In the genomic region with DNA sequence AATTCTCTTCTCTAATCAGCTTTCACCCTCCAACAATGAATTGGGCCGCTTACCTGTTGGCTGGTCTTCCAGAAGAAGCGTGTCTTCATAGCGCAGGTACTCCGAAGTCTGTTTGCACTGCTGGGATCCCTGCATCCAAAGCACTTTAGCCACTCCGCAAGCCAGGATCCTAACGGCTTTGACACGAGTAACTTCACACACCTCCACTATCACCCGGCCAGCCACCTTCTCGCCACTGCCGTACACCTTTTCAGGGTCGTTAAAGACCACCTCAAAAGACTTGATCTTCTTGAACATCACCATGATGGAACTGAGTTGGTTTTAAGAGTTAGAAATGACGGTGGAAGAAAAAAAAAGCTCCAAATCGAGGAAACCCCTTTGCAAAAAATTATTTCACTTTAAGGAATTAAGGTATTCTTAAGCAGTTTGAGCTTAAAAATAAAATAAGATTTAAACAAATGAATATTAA, we compare ENCODE assay signal across 6 cellular contexts. TPM values are rescaled to one million over a fixed set of nuclear protein-coding genes. Genes with fewer than 3 reads are reported as not detected.
DNase-seq lines count a peak whose midpoint lies in the region; ATAC-seq and TF ChIP-seq lines count a peak whose summit lies in the region.

No MANE protein-coding gene starts in this region.

- peak overlapping the region; percentile 94 for H3K4me3 Mint-ChIP-seq in central memory CD8-positive, alpha-beta T cell
- H3K4me3 Mint-ChIP-seq in progenitor cell of endocrine pancreas (ENCODE audit: low read depth): peak overlapping the region; percentile 94

- no peak for ATAC-seq in central memory CD8-positive, alpha-beta T cell (replicated peaks; ENCODE audit: extremely low read depth, poor library complexity, severe bottlenecking)
- ATAC-seq in GM21390 (IDR thresholded peaks at IDR 0.05; ENCODE audit: unreplicated experiment) (no peak), GM19395 (IDR thresholded peaks at IDR 0.05; ENCODE audit: unreplicated experiment) (no peak)

- TF ChIP-seq CTCF in progenitor cell of endocrine pancreas (IDR thresholded peaks at IDR 0.05; ENCODE audit: unreplicated experiment): no peak

- peak overlapping the region; percentile 93 for H3K27ac Mint-ChIP-seq in central memory CD8-positive, alpha-beta T cell (ENCODE audit: low read depth)
- no peak overlapping the region for H3K27ac Mint-ChIP-seq in progenitor cell of endocrine pancreas

- no peaks in the 10 kb centered on the region for H3K27me3 Mint-ChIP-seq in central memory CD8-positive, alpha-beta T cell
- no peaks in the 10 kb centered on the region for H3K27me3 Mint-ChIP-seq in progenitor cell of endocrine pancreas

- peak; percentile 54 for DNase-seq in DMS79 treated with DMSO at 0.1 percent for 48 hours (lab: John Stamatoyannopoulos, UW)
- no peak for DNase-seq in DMS79 (lab: John Stamatoyannopoulos, UW)
- no peak for DNase-seq in central memory CD8-positive, alpha-beta T cell (ENCODE audit: low spot score in 2 of 2)
- no peak for DNase-seq in progenitor cell of endocrine pancreas (ENCODE audit: low spot score, unreplicated experiment)

- peaks cover 56% of the 10 kb centered on the region for H3K36me3 Mint-ChIP-seq in central memory CD8-positive, alpha-beta T cell (ENCODE audit: insufficient read depth)
- H3K36me3 Mint-ChIP-seq in progenitor cell of endocrine pancreas (ENCODE audit: insufficient read depth): peaks cover 25% of the 10 kb centered on the region

- H3K4me1 Mint-ChIP-seq in central memory CD8-positive, alpha-beta T cell: peaks cover 73% of the 10 kb centered on the region
- peaks cover 41% of the 10 kb centered on the region for H3K4me1 Mint-ChIP-seq in progenitor cell of endocrine pancreas (ENCODE audit: low read depth)

- no peaks in the 10 kb centered on the region for H3K9me3 Mint-ChIP-seq in central memory CD8-positive, alpha-beta T cell
- H3K9me3 Mint-ChIP-seq in progenitor cell of endocrine pancreas (ENCODE audit: low read depth): no peaks in the 10 kb centered on the region

RNA-seq across cellular contexts. Expression of gene TXNIP, which starts 0.4 kb away (rescaled TPM):
- 38.1 and 38.8 TPM in 2 replicates for total RNA-seq in progenitor cell of endocrine pancreas

RNA-seq across cellular contexts. Expression of gene HJV, which starts 25.5 kb away (rescaled TPM):
- not detected in 2 replicates for total RNA-seq in progenitor cell of endocrine pancreas

RNA-seq across cellular contexts. Expression of gene POLR3GL, which starts 31.5 kb away (rescaled TPM):
- total RNA-seq in progenitor cell of endocrine pancreas: 12.8 and 13.7 TPM in 2 replicates

RNA-seq across cellular contexts. Expression of gene ANKRD34A, which starts 31.6 kb away (rescaled TPM):
- total RNA-seq in progenitor cell of endocrine pancreas: 0.22 TPM in 1 of 2 replicates, not detected in the other

RNA-seq across cellular contexts. Expression of gene LIX1L, which starts 38.2 kb away (rescaled TPM):
- total RNA-seq in progenitor cell of endocrine pancreas: 4.2 and 4.5 TPM in 2 replicates
